ENCODE assay signal across 1 cellular context in the genomic region with DNA sequence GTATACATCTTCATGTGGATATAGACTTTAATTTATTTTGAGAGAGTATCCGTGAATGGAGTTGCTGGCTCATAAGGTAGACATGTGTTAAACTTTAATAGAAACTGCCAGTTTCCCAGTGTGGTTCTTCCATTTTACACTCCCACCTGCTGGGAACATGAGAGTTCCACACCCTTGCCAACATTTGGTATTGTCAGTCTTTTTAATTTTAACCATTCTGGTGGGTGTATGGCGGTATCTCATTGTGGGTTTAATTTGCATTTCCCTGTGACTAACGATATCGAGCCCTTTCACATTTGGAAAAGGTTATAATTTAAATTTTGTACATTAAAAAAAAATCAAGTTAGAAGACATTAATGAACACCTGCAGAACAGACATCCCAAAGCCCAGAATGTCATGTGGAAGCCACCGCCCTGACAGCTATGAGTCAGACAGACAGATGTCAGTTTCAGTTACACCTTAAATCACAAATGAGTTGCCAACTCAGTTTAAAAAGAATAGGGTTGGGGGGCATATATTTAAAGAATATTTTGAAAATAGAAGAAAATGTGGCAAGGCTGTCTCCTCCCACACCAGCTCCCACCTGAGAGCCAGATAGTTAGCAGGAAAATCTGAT.
TF ChIP-seq lines count a peak whose summit lies in the region.

No MANE protein-coding gene starts in this region.

TF ChIP-seq in GM12878, 131 proteins besides CTCF, POLR2A, EP300 and RAD21 (continued from another document and continues in another):
- TF ChIP-seq, protein P1, sequence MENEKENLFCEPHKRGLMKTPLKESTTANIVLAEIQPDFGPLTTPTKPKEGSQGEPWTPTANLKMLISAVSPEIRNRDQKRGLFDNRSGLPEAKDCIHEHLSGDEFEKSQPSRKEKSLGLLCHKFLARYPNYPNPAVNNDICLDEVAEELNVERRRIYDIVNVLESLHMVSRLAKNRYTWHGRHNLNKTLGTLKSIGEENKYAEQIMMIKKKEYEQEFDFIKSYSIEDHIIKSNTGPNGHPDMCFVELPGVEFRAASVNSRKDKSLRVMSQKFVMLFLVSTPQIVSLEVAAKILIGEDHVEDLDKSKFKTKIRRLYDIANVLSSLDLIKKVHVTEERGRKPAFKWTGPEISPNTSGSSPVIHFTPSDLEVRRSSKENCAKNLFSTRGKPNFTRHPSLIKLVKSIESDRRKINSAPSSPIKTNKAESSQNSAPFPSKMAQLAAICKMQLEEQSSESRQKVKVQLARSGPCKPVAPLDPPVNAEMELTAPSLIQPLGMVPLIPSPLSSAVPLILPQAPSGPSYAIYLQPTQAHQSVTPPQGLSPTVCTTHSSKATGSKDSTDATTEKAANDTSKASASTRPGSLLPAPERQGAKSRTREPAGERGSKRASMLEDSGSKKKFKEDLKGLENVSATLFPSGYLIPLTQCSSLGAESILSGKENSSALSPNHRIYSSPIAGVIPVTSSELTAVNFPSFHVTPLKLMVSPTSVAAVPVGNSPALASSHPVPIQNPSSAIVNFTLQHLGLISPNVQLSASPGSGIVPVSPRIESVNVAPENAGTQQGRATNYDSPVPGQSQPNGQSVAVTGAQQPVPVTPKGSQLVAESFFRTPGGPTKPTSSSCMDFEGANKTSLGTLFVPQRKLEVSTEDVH (IDR thresholded peaks at IDR 0.05; ENCODE audit: low read depth, partially characterized antibody), result no peak
- TF ChIP-seq CHD1 (IDR thresholded peaks at IDR 0.05; ENCODE audit: low read depth, low read length), result no peak
- TF ChIP-seq, protein P2, sequence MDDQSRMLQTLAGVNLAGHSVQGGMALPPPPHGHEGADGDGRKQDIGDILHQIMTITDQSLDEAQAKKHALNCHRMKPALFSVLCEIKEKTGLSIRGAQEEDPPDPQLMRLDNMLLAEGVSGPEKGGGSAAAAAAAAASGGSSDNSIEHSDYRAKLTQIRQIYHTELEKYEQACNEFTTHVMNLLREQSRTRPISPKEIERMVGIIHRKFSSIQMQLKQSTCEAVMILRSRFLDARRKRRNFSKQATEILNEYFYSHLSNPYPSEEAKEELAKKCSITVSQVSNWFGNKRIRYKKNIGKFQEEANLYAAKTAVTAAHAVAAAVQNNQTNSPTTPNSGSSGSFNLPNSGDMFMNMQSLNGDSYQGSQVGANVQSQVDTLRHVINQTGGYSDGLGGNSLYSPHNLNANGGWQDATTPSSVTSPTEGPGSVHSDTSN (IDR thresholded peaks at IDR 0.05; ENCODE audit: insufficient replicate concordance, low read depth, low read length), result peak; percentile 82
- peak in 1 of 2 experiments; percentile 28; a peak in 1 of 4 replicates for TF ChIP-seq ETV6 (conservative IDR thresholded peaks at IDR 0.05 in 1 of 2, IDR thresholded peaks at IDR 0.05 in 1 of 2; ENCODE audit: borderline replicate concordance in 1 of 2, low read depth in 1 of 2)
- 0 out of 2 replicates have a peak, but pooled peaks have one; percentile 76 for TF ChIP-seq NFXL1 (IDR thresholded peaks at IDR 0.05; ENCODE audit: borderline replicate concordance)
- TF ChIP-seq BCL11A (IDR thresholded peaks at IDR 0.05; ENCODE audit: low read depth, low read length), result peak; percentile 50; the same call in 1 of the 2 replicates
- no peak for TF ChIP-seq TARDBP (IDR thresholded peaks at IDR 0.05; ENCODE audit: borderline replicate concordance)
- TF ChIP-seq ZNF217 (IDR thresholded peaks at IDR 0.05), result no peak
- TF ChIP-seq BACH1 (IDR thresholded peaks at IDR 0.05; ENCODE audit: borderline replicate concordance), result no peak
- TF ChIP-seq ZBED1 (IDR thresholded peaks at IDR 0.05; ENCODE audit: borderline replicate concordance), result peak; percentile 44; the same call in 1 of the 2 replicates
- TF ChIP-seq HDAC6 (IDR thresholded peaks at IDR 0.05; ENCODE audit: unreplicated experiment), result no peak
- no peak for TF ChIP-seq CBFB (IDR thresholded peaks at IDR 0.05; ENCODE audit: low read depth)
- TF ChIP-seq, protein P3, sequence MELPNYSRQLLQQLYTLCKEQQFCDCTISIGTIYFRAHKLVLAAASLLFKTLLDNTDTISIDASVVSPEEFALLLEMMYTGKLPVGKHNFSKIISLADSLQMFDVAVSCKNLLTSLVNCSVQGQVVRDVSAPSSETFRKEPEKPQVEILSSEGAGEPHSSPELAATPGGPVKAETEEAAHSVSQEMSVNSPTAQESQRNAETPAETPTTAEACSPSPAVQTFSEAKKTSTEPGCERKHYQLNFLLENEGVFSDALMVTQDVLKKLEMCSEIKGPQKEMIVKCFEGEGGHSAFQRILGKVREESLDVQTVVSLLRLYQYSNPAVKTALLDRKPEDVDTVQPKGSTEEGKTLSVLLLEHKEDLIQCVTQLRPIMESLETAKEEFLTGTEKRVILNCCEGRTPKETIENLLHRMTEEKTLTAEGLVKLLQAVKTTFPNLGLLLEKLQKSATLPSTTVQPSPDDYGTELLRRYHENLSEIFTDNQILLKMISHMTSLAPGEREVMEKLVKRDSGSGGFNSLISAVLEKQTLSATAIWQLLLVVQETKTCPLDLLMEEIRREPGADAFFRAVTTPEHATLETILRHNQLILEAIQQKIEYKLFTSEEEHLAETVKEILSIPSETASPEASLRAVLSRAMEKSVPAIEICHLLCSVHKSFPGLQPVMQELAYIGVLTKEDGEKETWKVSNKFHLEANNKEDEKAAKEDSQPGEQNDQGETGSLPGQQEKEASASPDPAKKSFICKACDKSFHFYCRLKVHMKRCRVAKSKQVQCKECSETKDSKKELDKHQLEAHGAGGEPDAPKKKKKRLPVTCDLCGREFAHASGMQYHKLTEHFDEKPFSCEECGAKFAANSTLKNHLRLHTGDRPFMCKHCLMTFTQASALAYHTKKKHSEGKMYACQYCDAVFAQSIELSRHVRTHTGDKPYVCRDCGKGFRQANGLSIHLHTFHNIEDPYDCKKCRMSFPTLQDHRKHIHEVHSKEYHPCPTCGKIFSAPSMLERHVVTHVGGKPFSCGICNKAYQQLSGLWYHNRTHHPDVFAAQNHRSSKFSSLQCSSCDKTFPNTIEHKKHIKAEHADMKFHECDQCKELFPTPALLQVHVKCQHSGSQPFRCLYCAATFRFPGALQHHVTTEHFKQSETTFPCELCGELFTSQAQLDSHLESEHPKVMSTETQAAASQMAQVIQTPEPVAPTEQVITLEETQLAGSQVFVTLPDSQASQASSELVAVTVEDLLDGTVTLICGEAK (IDR thresholded peaks at IDR 0.05; ENCODE audit: borderline replicate concordance), result no peak
- peak; percentile 62; the same call in 1 of the 3 replicates for TF ChIP-seq POU2F2 (IDR thresholded peaks at IDR 0.05; ENCODE audit: borderline replicate concordance, low read depth, low read length)
- no peak for TF ChIP-seq ASH2L (IDR thresholded peaks at IDR 0.05; ENCODE audit: borderline replicate concordance, low read depth)
- no peak for TF ChIP-seq KDM1A (IDR thresholded peaks at IDR 0.05; ENCODE audit: borderline replicate concordance)
- TF ChIP-seq TBL1XR1 (IDR thresholded peaks at IDR 0.05; ENCODE audit: low read depth, low read length), result no peak
- no peak for TF ChIP-seq IKZF1 (conservative IDR thresholded peaks at IDR 0.05)
- no peak for TF ChIP-seq JUND (IDR thresholded peaks at IDR 0.05; ENCODE audit: low read depth, low read length)
- no peak for TF ChIP-seq CHD2 (IDR thresholded peaks at IDR 0.05; ENCODE audit: borderline replicate concordance, low read depth, low read length)
- TF ChIP-seq, protein P4, sequence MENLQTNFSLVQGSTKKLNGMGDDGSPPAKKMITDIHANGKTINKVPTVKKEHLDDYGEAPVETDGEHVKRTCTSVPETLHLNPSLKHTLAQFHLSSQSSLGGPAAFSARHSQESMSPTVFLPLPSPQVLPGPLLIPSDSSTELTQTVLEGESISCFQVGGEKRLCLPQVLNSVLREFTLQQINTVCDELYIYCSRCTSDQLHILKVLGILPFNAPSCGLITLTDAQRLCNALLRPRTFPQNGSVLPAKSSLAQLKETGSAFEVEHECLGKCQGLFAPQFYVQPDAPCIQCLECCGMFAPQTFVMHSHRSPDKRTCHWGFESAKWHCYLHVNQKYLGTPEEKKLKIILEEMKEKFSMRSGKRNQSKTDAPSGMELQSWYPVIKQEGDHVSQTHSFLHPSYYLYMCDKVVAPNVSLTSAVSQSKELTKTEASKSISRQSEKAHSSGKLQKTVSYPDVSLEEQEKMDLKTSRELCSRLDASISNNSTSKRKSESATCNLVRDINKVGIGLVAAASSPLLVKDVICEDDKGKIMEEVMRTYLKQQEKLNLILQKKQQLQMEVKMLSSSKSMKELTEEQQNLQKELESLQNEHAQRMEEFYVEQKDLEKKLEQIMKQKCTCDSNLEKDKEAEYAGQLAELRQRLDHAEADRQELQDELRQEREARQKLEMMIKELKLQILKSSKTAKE (IDR thresholded peaks at IDR 0.05; ENCODE audit: low read depth, poor library complexity, severe bottlenecking), result peak; percentile 75
- TF ChIP-seq ZBTB33 (IDR thresholded peaks at IDR 0.05), result no peak
- no peak for TF ChIP-seq SREBF2 (IDR thresholded peaks at IDR 0.05; ENCODE audit: low read length)
- no peak for TF ChIP-seq SMAD5 (IDR thresholded peaks at IDR 0.05; ENCODE audit: low read depth)
- TF ChIP-seq MTA2 (IDR thresholded peaks at IDR 0.05; ENCODE audit: low read depth), result peak; percentile 58; the same call in 1 of the 2 replicates
- peak; percentile 93 for TF ChIP-seq TCF3 (IDR thresholded peaks at IDR 0.05; ENCODE audit: borderline replicate concordance, insufficient read depth, low read depth, low read length)
- no peak for TF ChIP-seq FOS (IDR thresholded peaks at IDR 0.05; ENCODE audit: borderline replicate concordance, extremely low read depth, insufficient read length)
- TF ChIP-seq GABPA (IDR thresholded peaks at IDR 0.05; ENCODE audit: low read depth), result 0 out of 2 replicates have a peak, but pooled peaks have one; percentile 52
- TF ChIP-seq NR2F1 (conservative IDR thresholded peaks at IDR 0.05), result peak; percentile 53
- TF ChIP-seq MEF2A (IDR thresholded peaks at IDR 0.05; ENCODE audit: insufficient read depth, low read depth, low read length), result 0 out of 2 replicates have a peak, but pooled peaks have one; percentile 46
- TF ChIP-seq, protein P5, sequence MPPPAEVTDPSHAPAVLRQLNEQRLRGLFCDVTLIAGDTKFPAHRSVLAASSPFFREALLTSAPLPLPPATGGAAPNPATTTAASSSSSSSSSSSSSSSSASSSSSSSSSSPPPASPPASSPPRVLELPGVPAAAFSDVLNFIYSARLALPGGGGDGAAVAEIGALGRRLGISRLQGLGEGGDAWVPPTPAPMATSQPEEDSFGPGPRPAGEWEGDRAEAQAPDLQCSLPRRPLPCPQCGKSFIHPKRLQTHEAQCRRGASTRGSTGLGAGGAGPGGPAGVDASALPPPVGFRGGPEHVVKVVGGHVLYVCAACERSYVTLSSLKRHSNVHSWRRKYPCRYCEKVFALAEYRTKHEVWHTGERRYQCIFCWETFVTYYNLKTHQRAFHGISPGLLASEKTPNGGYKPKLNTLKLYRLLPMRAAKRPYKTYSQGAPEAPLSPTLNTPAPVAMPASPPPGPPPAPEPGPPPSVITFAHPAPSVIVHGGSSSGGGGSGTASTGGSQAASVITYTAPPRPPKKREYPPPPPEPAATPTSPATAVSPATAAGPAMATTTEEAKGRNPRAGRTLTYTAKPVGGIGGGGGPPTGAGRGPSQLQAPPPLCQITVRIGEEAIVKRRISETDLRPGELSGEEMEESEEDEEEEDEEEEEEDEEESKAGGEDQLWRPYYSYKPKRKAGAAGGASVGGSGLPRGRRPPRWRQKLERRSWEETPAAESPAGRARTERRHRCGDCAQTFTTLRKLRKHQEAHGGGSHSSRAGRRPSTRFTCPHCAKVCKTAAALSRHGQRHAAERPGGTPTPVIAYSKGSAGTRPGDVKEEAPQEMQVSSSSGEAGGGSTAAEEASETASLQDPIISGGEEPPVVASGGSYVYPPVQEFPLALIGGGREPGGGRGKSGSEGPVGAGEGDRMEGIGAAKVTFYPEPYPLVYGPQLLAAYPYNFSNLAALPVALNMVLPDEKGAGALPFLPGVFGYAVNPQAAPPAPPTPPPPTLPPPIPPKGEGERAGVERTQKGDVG (CRISPR knock-in tag; IDR thresholded peaks at IDR 0.05), result no peak
- TF ChIP-seq, protein P6, sequence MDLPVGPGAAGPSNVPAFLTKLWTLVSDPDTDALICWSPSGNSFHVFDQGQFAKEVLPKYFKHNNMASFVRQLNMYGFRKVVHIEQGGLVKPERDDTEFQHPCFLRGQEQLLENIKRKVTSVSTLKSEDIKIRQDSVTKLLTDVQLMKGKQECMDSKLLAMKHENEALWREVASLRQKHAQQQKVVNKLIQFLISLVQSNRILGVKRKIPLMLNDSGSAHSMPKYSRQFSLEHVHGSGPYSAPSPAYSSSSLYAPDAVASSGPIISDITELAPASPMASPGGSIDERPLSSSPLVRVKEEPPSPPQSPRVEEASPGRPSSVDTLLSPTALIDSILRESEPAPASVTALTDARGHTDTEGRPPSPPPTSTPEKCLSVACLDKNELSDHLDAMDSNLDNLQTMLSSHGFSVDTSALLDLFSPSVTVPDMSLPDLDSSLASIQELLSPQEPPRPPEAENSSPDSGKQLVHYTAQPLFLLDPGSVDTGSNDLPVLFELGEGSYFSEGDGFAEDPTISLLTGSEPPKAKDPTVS (IDR thresholded peaks at IDR 0.05; ENCODE audit: low read depth, low read length), result no peak
- no peak for TF ChIP-seq HDGF (IDR thresholded peaks at IDR 0.05)
- TF ChIP-seq, protein P7, sequence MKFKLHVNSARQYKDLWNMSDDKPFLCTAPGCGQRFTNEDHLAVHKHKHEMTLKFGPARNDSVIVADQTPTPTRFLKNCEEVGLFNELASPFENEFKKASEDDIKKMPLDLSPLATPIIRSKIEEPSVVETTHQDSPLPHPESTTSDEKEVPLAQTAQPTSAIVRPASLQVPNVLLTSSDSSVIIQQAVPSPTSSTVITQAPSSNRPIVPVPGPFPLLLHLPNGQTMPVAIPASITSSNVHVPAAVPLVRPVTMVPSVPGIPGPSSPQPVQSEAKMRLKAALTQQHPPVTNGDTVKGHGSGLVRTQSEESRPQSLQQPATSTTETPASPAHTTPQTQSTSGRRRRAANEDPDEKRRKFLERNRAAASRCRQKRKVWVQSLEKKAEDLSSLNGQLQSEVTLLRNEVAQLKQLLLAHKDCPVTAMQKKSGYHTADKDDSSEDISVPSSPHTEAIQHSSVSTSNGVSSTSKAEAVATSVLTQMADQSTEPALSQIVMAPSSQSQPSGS (IDR thresholded peaks at IDR 0.05; ENCODE audit: low read length), result no peak
- TF ChIP-seq LARP7 (IDR thresholded peaks at IDR 0.05), result no peak
- TF ChIP-seq, protein P8, sequence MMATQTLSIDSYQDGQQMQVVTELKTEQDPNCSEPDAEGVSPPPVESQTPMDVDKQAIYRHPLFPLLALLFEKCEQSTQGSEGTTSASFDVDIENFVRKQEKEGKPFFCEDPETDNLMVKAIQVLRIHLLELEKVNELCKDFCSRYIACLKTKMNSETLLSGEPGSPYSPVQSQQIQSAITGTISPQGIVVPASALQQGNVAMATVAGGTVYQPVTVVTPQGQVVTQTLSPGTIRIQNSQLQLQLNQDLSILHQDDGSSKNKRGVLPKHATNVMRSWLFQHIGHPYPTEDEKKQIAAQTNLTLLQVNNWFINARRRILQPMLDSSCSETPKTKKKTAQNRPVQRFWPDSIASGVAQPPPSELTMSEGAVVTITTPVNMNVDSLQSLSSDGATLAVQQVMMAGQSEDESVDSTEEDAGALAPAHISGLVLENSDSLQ (IDR thresholded peaks at IDR 0.05), result peak; percentile 76
- TF ChIP-seq NFIC (IDR thresholded peaks at IDR 0.05; ENCODE audit: low read depth, low read length), result peak; percentile 86
